Comparison of ENCODE assay signal across 9 cellular contexts in genomic region chr2:68365087-68365486, GRCh38. TPM values are rescaled to one million over a fixed set of nuclear protein-coding genes. Genes with fewer than 3 reads are reported as not detected.
A peak's percentile ranks its signal among the peaks of the same experiment; 100 is the strongest.
DNase-seq lines count a peak whose midpoint lies in the region; ATAC-seq and TF ChIP-seq lines count a peak whose summit lies in the region.
"Had no signal": no experiment of that assay in that cellular context is flagged by ENCODE, and none has a peak within 500 bp of the region (broad histone marks: within the 10 kb centered on the region; RNA-seq: fewer than 3 reads in every experiment).

Gene PLEK, plus strand, starts transcription at chr2:68365282. Its CDS starts 70 bp downstream, at chr2:68365352.

- peak; percentile 36 for DNase-seq in activated gamma-delta T cell treated with Interleukin-2 at 50 U/mL for 16 hours
- DNase-seq in activated gamma-delta T cell (lab: John Stamatoyannopoulos, UW) = no peak
- DNase-seq in activated CD4-positive, alpha-beta memory T cell treated with anti-CD3 and anti-CD28 coated beads, Interleukin-2, amount 10 ng/mL, durations not matched to agents 7 days and 5 days = peak; percentile 26
- DNase-seq in medulla oblongata (ENCODE audit: extremely low spot score) = peak; percentile 78
- no peak for DNase-seq in nephron progenitor cell
- no peak for DNase-seq in activated CD4-positive, alpha-beta T cell treated with anti-CD3 and anti-CD28 coated beads, Interleukin-2, amount 10 ng/mL, durations not matched to agents 7 days and 5 days
- no peak for DNase-seq in stimulated activated naive CD4-positive, alpha-beta T cell treated with Interleukin-2 at 50 U/mL for 16 hours (lab: John Stamatoyannopoulos, UW)

- CTCF ChIA-PET in activated CD4-positive, alpha-beta memory T cell treated with anti-CD3 and anti-CD28 coated beads, Interleukin-2, amount 10 ng/mL, durations not matched to agents 7 days and 5 days (lab: Charles Lee) = interaction anchor here (2.4 kb wide), 1 partner anchor 77 kb away, joined by 11 read pairs; no protein-coding TSS in a partner anchor
- CTCF ChIA-PET in activated CD4-positive, alpha-beta T cell treated with anti-CD3 and anti-CD28 coated beads, Interleukin-2, amount 10 ng/mL, durations not matched to agents 7 days and 5 days (lab: Charles Lee) = interaction anchor here (1.6 kb wide), 1 partner anchor 77 kb away, joined by 3 read pairs; no protein-coding TSS in a partner anchor

- H3K9me3 Mint-ChIP-seq in activated CD4-positive, alpha-beta memory T cell treated with anti-CD3 and anti-CD28 coated beads, Interleukin-2, amount 10 ng/mL, durations not matched to agents 7 days and 5 days = peaks cover 7% of the 10 kb centered on the region
- peaks cover 10% of the 10 kb centered on the region for H3K9me3 Mint-ChIP-seq in nephron progenitor cell
- H3K9me3 Mint-ChIP-seq in activated CD4-positive, alpha-beta T cell treated with anti-CD3 and anti-CD28 coated beads, Interleukin-2, amount 10 ng/mL, durations not matched to agents 7 days and 5 days = no peaks in the 10 kb centered on the region

- H3K27ac Mint-ChIP-seq in activated CD4-positive, alpha-beta memory T cell treated with anti-CD3 and anti-CD28 coated beads, Interleukin-2, amount 10 ng/mL, durations not matched to agents 7 days and 5 days = peak within 1 kb of the TSS; percentile 71
- no peak within 1 kb of the TSS for H3K27ac Mint-ChIP-seq in nephron progenitor cell
- H3K27ac Mint-ChIP-seq in activated CD4-positive, alpha-beta T cell treated with anti-CD3 and anti-CD28 coated beads, Interleukin-2, amount 10 ng/mL, durations not matched to agents 7 days and 5 days = no peak within 1 kb of the TSS

- ATAC-seq in HG03135 (IDR thresholded peaks at IDR 0.05; ENCODE audit: unreplicated experiment) = peak; percentile 63

- no peak for TF ChIP-seq CTCF in nephron progenitor cell (IDR thresholded peaks at IDR 0.05)

- H3K4me3 Mint-ChIP-seq in activated CD4-positive, alpha-beta memory T cell treated with anti-CD3 and anti-CD28 coated beads, Interleukin-2, amount 10 ng/mL, durations not matched to agents 7 days and 5 days = peak within 1 kb of the TSS; percentile 66
- no peak within 1 kb of the TSS for H3K4me3 Mint-ChIP-seq in nephron progenitor cell
- H3K4me3 Mint-ChIP-seq in activated CD4-positive, alpha-beta T cell treated with anti-CD3 and anti-CD28 coated beads, Interleukin-2, amount 10 ng/mL, durations not matched to agents 7 days and 5 days = no peak within 1 kb of the TSS

- H3K4me1 Mint-ChIP-seq in activated CD4-positive, alpha-beta memory T cell treated with anti-CD3 and anti-CD28 coated beads, Interleukin-2, amount 10 ng/mL, durations not matched to agents 7 days and 5 days = peaks cover 22% of the 10 kb centered on the region
- peaks cover 13% of the 10 kb centered on the region for H3K4me1 Mint-ChIP-seq in nephron progenitor cell
- peaks cover 18% of the 10 kb centered on the region for H3K4me1 Mint-ChIP-seq in activated CD4-positive, alpha-beta T cell treated with anti-CD3 and anti-CD28 coated beads, Interleukin-2, amount 10 ng/mL, durations not matched to agents 7 days and 5 days

- peaks cover 11% of the 10 kb centered on the region for H3K36me3 Mint-ChIP-seq in activated CD4-positive, alpha-beta memory T cell treated with anti-CD3 and anti-CD28 coated beads, Interleukin-2, amount 10 ng/mL, durations not matched to agents 7 days and 5 days (ENCODE audit: low read depth)
- H3K36me3 Mint-ChIP-seq in nephron progenitor cell (ENCODE audit: low read depth) = no peaks in the 10 kb centered on the region
- H3K36me3 Mint-ChIP-seq in activated CD4-positive, alpha-beta T cell treated with anti-CD3 and anti-CD28 coated beads, Interleukin-2, amount 10 ng/mL, durations not matched to agents 7 days and 5 days (ENCODE audit: low read depth) = no peaks in the 10 kb centered on the region

- H3K27me3 Mint-ChIP-seq in activated CD4-positive, alpha-beta memory T cell treated with anti-CD3 and anti-CD28 coated beads, Interleukin-2, amount 10 ng/mL, durations not matched to agents 7 days and 5 days = peaks cover 6% of the 10 kb centered on the region
- no peaks in the 10 kb centered on the region for H3K27me3 Mint-ChIP-seq in nephron progenitor cell (ENCODE audit: low read depth, poor library complexity)
- peaks cover 19% of the 10 kb centered on the region for H3K27me3 Mint-ChIP-seq in activated CD4-positive, alpha-beta T cell treated with anti-CD3 and anti-CD28 coated beads, Interleukin-2, amount 10 ng/mL, durations not matched to agents 7 days and 5 days

- POLR2A ChIA-PET in activated CD4-positive, alpha-beta memory T cell treated with anti-CD3 and anti-CD28 coated beads, Interleukin-2, amount 10 ng/mL, durations not matched to agents 7 days and 5 days (lab: Charles Lee) = interaction anchor here (1.0 kb wide), 1 partner anchor 18 kb away, joined by 3 read pairs; no protein-coding TSS in a partner anchor
- POLR2A ChIA-PET in activated CD4-positive, alpha-beta T cell treated with anti-CD3 and anti-CD28 coated beads, Interleukin-2, amount 10 ng/mL, durations not matched to agents 7 days and 5 days (lab: Charles Lee) = no interaction called here

RNA-seq across cellular contexts. Expression of gene PLEK, which starts in this region (rescaled TPM):
- 10 to 100 TPM in 1 of 2 experiments, 1 to 10 TPM in 1; 9.5 to 10.9 TPM for total RNA-seq in activated CD4-positive, alpha-beta memory T cell treated with anti-CD3 and anti-CD28 coated beads, Interleukin-2, amount 10 ng/mL, durations not matched to agents 7 days and 5 days
- under 1 TPM; 0.40 to 0.60 TPM for total RNA-seq in activated CD4-positive, alpha-beta T cell treated with anti-CD3 and anti-CD28 coated beads, Interleukin-2, amount 10 ng/mL, durations not matched to agents 7 days and 5 days
- total RNA-seq: myocyte had no signal

Comparison
In these comparisons a context has a peak if more than half of its experiments do, and no peak if none do; other contexts are left out.
1. RNA of gene PLEK (total RNA-seq): 9.5 to 10.9 TPM in activated CD4-positive, alpha-beta memory T cell treated with anti-CD3 and anti-CD28 coated beads, Interleukin-2, amount 10 ng/mL, durations not matched to agents 7 days and 5 days; 0.40 to 0.60 TPM in activated CD4-positive, alpha-beta T cell treated with anti-CD3 and anti-CD28 coated beads, Interleukin-2, amount 10 ng/mL, durations not matched to agents 7 days and 5 days; every median in the first group is over 4 times any median in the second.
2. DNase-seq: peak in activated gamma-delta T cell treated with Interleukin-2 at 50 U/mL for 16 hours (single experiment), activated CD4-positive, alpha-beta memory T cell treated with anti-CD3 and anti-CD28 coated beads, Interleukin-2, amount 10 ng/mL, durations not matched to agents 7 days and 5 days (single experiment) and medulla oblongata (single experiment); none in activated gamma-delta T cell (single experiment), nephron progenitor cell (single experiment), activated CD4-positive, alpha-beta T cell treated with anti-CD3 and anti-CD28 coated beads, Interleukin-2, amount 10 ng/mL, durations not matched to agents 7 days and 5 days (single experiment) and stimulated activated naive CD4-positive, alpha-beta T cell treated with Interleukin-2 at 50 U/mL for 16 hours (single experiment).